19 cellular contexts compared by ENCODE assay signal in genomic region chr3:113600418-113601185, GRCh38.
"Had no signal": no experiment of that assay in that cellular context is flagged by ENCODE, and none has a peak within 500 bp of the region (broad histone marks: within the 10 kb centered on the region; RNA-seq: fewer than 3 reads in every experiment).

No MANE protein-coding gene starts in this region.

- H3K4me1 ChIP-seq: esophagus squamous epithelium, thyroid gland had no signal

- H3K27me3 ChIP-seq: esophagus squamous epithelium, heart left ventricle, neutrophil, thyroid gland had no signal

- H3K4me1 Mint-ChIP-seq: activated B cell treated with CpG ODN at 0.5 μM for 24 hours; stimulated activated effector memory CD8-positive, alpha-beta T cell treated with anti-CD3 and anti-CD28 coated beads, Interleukin-12 subunit alpha, Interleukin-12 subunit beta, amount 100 ng/mL, for 72 hours had no signal

- H3K27me3 Mint-ChIP-seq: activated B cell treated with CpG ODN at 0.5 μM for 24 hours; activated CD8-positive, alpha-beta T cell treated with anti-CD3 and anti-CD28 coated beads for 36 hours; activated naive CD4-positive, alpha-beta T cell treated with anti-CD3 and anti-CD28 coated beads, Interleukin-2, amount 50 U/mL, for 24 hours; central memory CD8-positive, alpha-beta T cell; naive thymus-derived CD8-positive, alpha-beta T cell; progenitor cell of endocrine pancreas had no signal

- ATAC-seq: activated CD8-positive, alpha-beta T cell treated with anti-CD3 and anti-CD28 coated beads for 36 hours; activated T-cell treated with anti-CD3 and anti-CD28 coated beads, Interleukin-2, amount 50 U/mL, for 4 hours; left colon; naive thymus-derived CD8-positive, alpha-beta T cell; stimulated activated effector memory CD8-positive, alpha-beta T cell treated with anti-CD3 and anti-CD28 coated beads, Interleukin-12 subunit alpha, Interleukin-12 subunit beta, amount 100 ng/mL, for 72 hours had no signal

- H3K4me3 ChIP-seq: esophagus squamous epithelium, heart left ventricle, thyroid gland had no signal

- H3K27ac ChIP-seq: esophagus squamous epithelium, heart left ventricle, neutrophil, thyroid gland had no signal

- DNase-seq: activated B cell treated with CpG ODN at 0.5 μM for 24 hours; activated CD4-positive, alpha-beta T cell treated with anti-CD3 and anti-CD28 coated beads for 48 hours; activated CD8-positive, alpha-beta T cell treated with anti-CD3 and anti-CD28 coated beads for 36 hours; activated effector memory CD4-positive, alpha-beta T cell treated with Interleukin-2 at 50 U/mL for 16 hours; activated T-cell treated with anti-CD3 and anti-CD28 coated beads, Interleukin-2, amount 50 U/mL, for 4 hours; effector CD8-positive, alpha-beta T cell; esophagus squamous epithelium; foreskin melanocyte; left colon; naive thymus-derived CD8-positive, alpha-beta T cell; stimulated activated CD4-positive, alpha-beta T cell treated with anti-CD3 and anti-CD28 coated beads, Interleukin-2, amount 100 ng/mL, for 24 hours; thyroid gland had no signal

- H3K4me3 Mint-ChIP-seq: activated B cell treated with CpG ODN at 0.5 μM for 24 hours; activated CD8-positive, alpha-beta T cell treated with anti-CD3 and anti-CD28 coated beads for 36 hours; activated naive CD4-positive, alpha-beta T cell treated with anti-CD3 and anti-CD28 coated beads, Interleukin-2, amount 50 U/mL, for 24 hours; activated T-cell treated with anti-CD3 and anti-CD28 coated beads, Interleukin-2, amount 50 U/mL, for 4 hours; central memory CD8-positive, alpha-beta T cell; naive thymus-derived CD8-positive, alpha-beta T cell; stimulated activated effector memory CD8-positive, alpha-beta T cell treated with anti-CD3 and anti-CD28 coated beads, Interleukin-12 subunit alpha, Interleukin-12 subunit beta, amount 100 ng/mL, for 72 hours; T-helper 2 cell treated with Interferon-gamma antibody and Interleukin-4, amounts not matched to agents 5 μg/mL and 100 μg/mL, for 36 hours had no signal

- H3K27ac Mint-ChIP-seq: activated B cell treated with CpG ODN at 0.5 μM for 24 hours; activated CD8-positive, alpha-beta T cell treated with anti-CD3 and anti-CD28 coated beads for 36 hours; activated naive CD4-positive, alpha-beta T cell treated with anti-CD3 and anti-CD28 coated beads, Interleukin-2, amount 50 U/mL, for 24 hours; naive thymus-derived CD8-positive, alpha-beta T cell; progenitor cell of endocrine pancreas; stimulated activated effector memory CD8-positive, alpha-beta T cell treated with anti-CD3 and anti-CD28 coated beads, Interleukin-12 subunit alpha, Interleukin-12 subunit beta, amount 100 ng/mL, for 72 hours; T-helper 2 cell treated with Interferon-gamma antibody and Interleukin-4, amounts not matched to agents 5 μg/mL and 100 μg/mL, for 36 hours had no signal

- H3K9me3 ChIP-seq: esophagus squamous epithelium, heart left ventricle, neutrophil, thyroid gland had no signal

- H3K9me3 Mint-ChIP-seq: activated B cell treated with CpG ODN at 0.5 μM for 24 hours; activated CD8-positive, alpha-beta T cell treated with anti-CD3 and anti-CD28 coated beads for 36 hours; activated naive CD4-positive, alpha-beta T cell treated with anti-CD3 and anti-CD28 coated beads, Interleukin-2, amount 50 U/mL, for 24 hours; activated T-cell treated with anti-CD3 and anti-CD28 coated beads, Interleukin-2, amount 50 U/mL, for 4 hours; central memory CD8-positive, alpha-beta T cell; naive thymus-derived CD8-positive, alpha-beta T cell; stimulated activated effector memory CD8-positive, alpha-beta T cell treated with anti-CD3 and anti-CD28 coated beads, Interleukin-12 subunit alpha, Interleukin-12 subunit beta, amount 100 ng/mL, for 72 hours; T-helper 2 cell treated with Interferon-gamma antibody and Interleukin-4, amounts not matched to agents 5 μg/mL and 100 μg/mL, for 36 hours had no signal
